Comparison of ENCODE assay signal across 13 cellular contexts in genomic region chr7:19969859-19970493, GRCh38.
DNase-seq lines count a peak whose midpoint lies in the region; ATAC-seq and TF ChIP-seq lines count a peak whose summit lies in the region.
"Had no signal": no experiment of that assay in that cellular context is flagged by ENCODE, and none has a peak within 500 bp of the region (broad histone marks: within the 10 kb centered on the region; RNA-seq: fewer than 3 reads in every experiment).

No MANE protein-coding gene starts in this region.

- H3K27ac ChIP-seq in ACC112 (ENCODE audit: low read depth, low read length), result peak overlapping the region; percentile 55
- H3K27ac ChIP-seq in mammary epithelial cell (ENCODE audit: insufficient read depth, low read depth, low read length), result peak overlapping the region; percentile 25
- H3K27ac ChIP-seq: tibial artery had no signal

- H3K27me3 ChIP-seq in ACC112 (ENCODE audit: insufficient read depth, low read length) (no peaks in the 10 kb centered on the region), mammary epithelial cell (ENCODE audit: insufficient read depth, low read length) (no peaks in the 10 kb centered on the region)
- H3K27me3 ChIP-seq: tibial artery had no signal

- H3K4me3 ChIP-seq in ACC112 (ENCODE audit: low read depth, low read length), result peak overlapping the region; percentile 30; the same call in 1 of the 2 replicates
- H3K4me3 ChIP-seq in mammary epithelial cell (replicated peaks in 1 of 3; ENCODE audit: insufficient read depth in 1 of 3, low read depth in 2 of 3, low read length in 3 of 3), result no peak overlapping the region
- H3K4me3 ChIP-seq: tibial artery had no signal

- H4K20me1 ChIP-seq in mammary epithelial cell (ENCODE audit: insufficient read depth, low read length), result no peaks in the 10 kb centered on the region

- H3K36me3 ChIP-seq in ACC112 (ENCODE audit: insufficient read depth, low read length), result no peaks in the 10 kb centered on the region
- no peaks in the 10 kb centered on the region for H3K36me3 ChIP-seq in mammary epithelial cell (ENCODE audit: insufficient read depth, low read length)
- H3K36me3 ChIP-seq: tibial artery had no signal

- H2AFZ ChIP-seq in ACC112 (ENCODE audit: low read length, unreplicated experiment) (peak overlapping the region; percentile 37), mammary epithelial cell (ENCODE audit: low read depth, low read length) (peak overlapping the region; percentile 86)

- no peaks in the 10 kb centered on the region for H3K79me2 ChIP-seq in ACC112 (ENCODE audit: control insufficient read depth, insufficient read depth, low read length, unreplicated experiment)
- H3K79me2 ChIP-seq in mammary epithelial cell (ENCODE audit: insufficient read depth, low read length), result no peaks in the 10 kb centered on the region

- no TSS peak for BruUV-seq in mammary epithelial cell (replicated peaks; lab: Mats Ljungman, UMichigan)

- DNase-seq in HT-29 (ENCODE audit: low spot score) (peak; percentile 78), mammary epithelial cell (no peak), left colon (no peak), hypothalamus (lab: John Stamatoyannopoulos, UW) (no peak)
- DNase-seq in stimulated activated CD4-positive, alpha-beta T cell treated with anti-CD3 and anti-CD28 coated beads, Interleukin-4, amount 100 ng/mL, for 4 hours, result no peak
- DNase-seq: activated naive CD8-positive, alpha-beta T cell treated with anti-CD3 and anti-CD28 coated beads, Interleukin-2, amount 10 ng/mL, durations not matched to agents 7 days and 5 days; AML-193; cortex of kidney; NCI-H1105 treated with DMSO at 0.1 percent for 48 hours; tibial artery had no signal

- no peaks in the 10 kb centered on the region for H3K9me3 ChIP-seq in mammary epithelial cell (replicated peaks; ENCODE audit: insufficient read depth, low read length)
- H3K9me3 ChIP-seq: tibial artery had no signal

- in situ Hi-C loops in mammary epithelial cell (cut with MboI; ENCODE audit: low sequenced_read_pairs in 2 of 2), result no loop called here

- dilution Hi-C loops in mammary epithelial cell (cut with HindIII; ENCODE audit: low sequenced_read_pairs), result no loop called here

- TF ChIP-seq CTCF in mammary epithelial cell (conservative IDR thresholded peaks at IDR 0.05 in 1 of 2, IDR thresholded peaks at IDR 0.05 in 1 of 2; ENCODE audit: extremely low read depth in 1 of 2, insufficient read depth in 1 of 2, low read depth in 1 of 2, low read length in 2 of 2), result no peak

- CTCF ChIA-PET in mammary epithelial cell (lab: Charles Lee; ENCODE audit: low non-redundant PET), result no interaction called here

- no peak overlapping the region for H3K9ac ChIP-seq in mammary epithelial cell (ENCODE audit: insufficient read depth, low read length)

- peak overlapping the region; percentile 50 for H3K4me2 ChIP-seq in mammary epithelial cell (ENCODE audit: insufficient read depth, low read depth, low read length)

- intact Hi-C loops in mammary epithelial cell (cut with micrococcal nuclease), result no loop called here
- intact Hi-C loops in left colon (cut with DNase I, micrococcal nuclease), result no loop called here

- H3K4me1 ChIP-seq in ACC112 (ENCODE audit: control insufficient read depth, insufficient read depth, low read length, unreplicated experiment) (peaks cover 18% of the 10 kb centered on the region), mammary epithelial cell (ENCODE audit: insufficient read depth, low read length) (peaks cover 11% of the 10 kb centered on the region)
- H3K4me1 ChIP-seq: tibial artery had no signal

- ATAC-seq in left colon (peak; percentile 100), GM19035 (IDR thresholded peaks at IDR 0.05; ENCODE audit: unreplicated experiment) (no peak), HG03565 (IDR thresholded peaks at IDR 0.05; ENCODE audit: unreplicated experiment) (no peak)

- 25% methylated on average over 3 of the region's 4 CpGs for WGBS in mammary epithelial cell (ENCODE audit: low coverage, missing lambda C conversion rate)
